Comparison of ENCODE assay signal across 9 cellular contexts in the genomic region with DNA sequence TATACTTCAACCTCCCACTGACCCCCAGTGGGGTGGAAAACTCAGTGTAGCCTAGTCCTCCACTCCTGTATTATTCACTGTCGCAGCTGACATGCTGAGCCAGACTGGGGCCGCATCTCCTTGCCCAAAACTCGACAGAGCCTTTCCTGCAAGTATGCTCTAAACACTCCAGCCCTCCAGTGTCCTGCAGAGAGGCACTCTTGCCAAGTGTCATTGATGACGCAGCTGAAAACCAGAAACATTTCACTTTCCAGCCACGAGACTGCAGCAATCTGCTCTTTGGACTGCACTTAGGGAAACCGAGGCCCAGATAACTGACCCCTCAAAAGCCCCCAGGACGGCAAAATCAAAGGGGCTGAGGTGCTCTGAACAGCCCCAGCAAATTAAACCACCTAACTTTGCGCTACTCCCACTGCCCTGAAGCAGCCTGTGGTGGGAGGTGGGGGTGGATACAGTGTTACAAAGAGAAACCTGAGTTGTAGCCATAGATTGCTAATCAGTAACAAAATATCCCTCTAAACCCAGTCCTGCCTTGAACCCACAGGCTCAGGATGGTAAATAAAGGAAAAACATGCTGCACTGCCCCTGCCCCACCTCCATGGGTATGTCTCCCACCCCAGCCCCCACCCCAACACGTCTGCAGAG. TPM values are rescaled to one million over a fixed set of nuclear protein-coding genes. Genes with fewer than 3 reads are reported as not detected.
DNase-seq lines count a peak whose midpoint lies in the region; ATAC-seq and TF ChIP-seq lines count a peak whose summit lies in the region.
"Had no signal": no experiment of that assay in that cellular context is flagged by ENCODE, and none has a peak within 500 bp of the region (broad histone marks: within the 10 kb centered on the region; RNA-seq: fewer than 3 reads in every experiment).

No MANE protein-coding gene starts in this region.

- 0 out of 2 replicates have a peak, but pooled peaks cover 5% of the 10 kb centered on the region for H3F3A ChIP-seq in MM.1S (ENCODE audit: insufficient read depth, low read length)

- H3K4me3 ChIP-seq in NT2/D1 (ENCODE audit: insufficient read length, low read depth) (peak overlapping the region; percentile 91), esophagus muscularis mucosa (peak overlapping the region; percentile 70 to 85 (median 78)), ovary (peak overlapping the region; percentile 61), MM.1S (ENCODE audit: low read length) (no peak overlapping the region)

- peaks cover 37% of the 10 kb centered on the region for H3K4me1 Mint-ChIP-seq in CD4-positive, alpha-beta T cell (ENCODE audit: low read depth)

- peak overlapping the region; percentile 85 for H3K4me3 Mint-ChIP-seq in CD4-positive, alpha-beta T cell

- H3K4me1 ChIP-seq in NT2/D1 (ENCODE audit: insufficient read depth, insufficient read length) (peaks cover 13% of the 10 kb centered on the region), esophagus muscularis mucosa (peaks cover 70 to 92% (median 85%) of the 10 kb centered on the region in 4 donors), ovary (ENCODE audit: insufficient read depth) (peaks cover 31% of the 10 kb centered on the region), MM.1S (ENCODE audit: low read length) (no peaks in the 10 kb centered on the region)

- 31% methylated on average over 9 of the region's 9 CpGs for WGBS in esophagus muscularis mucosa
- WGBS in ovary, 3 donors: 40 to 57% (median 49%) methylated on average over 9 of the region's 9 CpGs

- H3K9ac ChIP-seq in NT2/D1 (ENCODE audit: insufficient read length, low read depth): peak overlapping the region; percentile 92
- H3K9ac ChIP-seq in MM.1S (ENCODE audit: low read length): no peak overlapping the region

- TF ChIP-seq POLR2A in esophagus muscularis mucosa (IDR thresholded peaks at IDR 0.05; ENCODE audit: low read depth) (no peak), ovary (IDR thresholded peaks at IDR 0.05) (no peak)

- H3K9me3 ChIP-seq in CD4-positive, alpha-beta T cell (ENCODE audit: control insufficient read depth, low read length): no peaks in the 10 kb centered on the region
- no peaks in the 10 kb centered on the region for H3K9me3 ChIP-seq in NT2/D1 (ENCODE audit: insufficient read depth, low read length)
- no peaks in the 10 kb centered on the region for H3K9me3 ChIP-seq in esophagus muscularis mucosa
- H3K9me3 ChIP-seq in ovary: no peaks in the 10 kb centered on the region
- H3K9me3 ChIP-seq in MM.1S (replicated peaks; ENCODE audit: insufficient read depth, low read length): no peaks in the 10 kb centered on the region

- intact Hi-C loops in CD4-positive, alpha-beta T cell (cut with DNase I, micrococcal nuclease): loop anchor here (5.0 to 10.0 kb wide), 2 partner anchors 119 to 773 kb away; a partner anchor contains a TSS
- intact Hi-C loops in esophagus muscularis mucosa (cut with DNase I) (loop anchor here (5.0 kb wide), 1 partner anchor 34 kb away; no protein-coding TSS in a partner anchor), ovary (cut with DNase I) (loop anchor here in 1 of 4 donors (5.0 kb wide), 1 partner anchor 34 kb away; no protein-coding TSS in a partner anchor)

- H3K79me2 ChIP-seq in MM.1S (ENCODE audit: low read length): peaks cover 22% of the 10 kb centered on the region; the same call in 1 of the 2 replicates

- no peaks in the 10 kb centered on the region for H3K9me2 ChIP-seq in MM.1S (replicated peaks; ENCODE audit: insufficient read depth, low read length)

- no peaks in the 10 kb centered on the region for H3K27me3 Mint-ChIP-seq in CD4-positive, alpha-beta T cell

- H3K27me3 ChIP-seq in CD4-positive, alpha-beta T cell (ENCODE audit: control insufficient read depth, insufficient read depth, low read length): no peaks in the 10 kb centered on the region
- H3K27me3 ChIP-seq in NT2/D1 (ENCODE audit: insufficient read depth, insufficient read length) (peaks cover 12% of the 10 kb centered on the region), esophagus muscularis mucosa (no peaks in the 10 kb centered on the region), ovary (no peaks in the 10 kb centered on the region), MM.1S (replicated peaks; ENCODE audit: insufficient read depth, low read length) (no peaks in the 10 kb centered on the region)

- ATAC-seq in CD4-positive, alpha-beta T cell (ENCODE audit: poor library complexity): no peak
- ATAC-seq in GM21367 (IDR thresholded peaks at IDR 0.05; ENCODE audit: unreplicated experiment): no peak

- peaks cover 15% of the 10 kb centered on the region for H3K36me3 ChIP-seq in NT2/D1 (ENCODE audit: insufficient read depth, insufficient read length, low read length)
- no peaks in the 10 kb centered on the region for H3K36me3 ChIP-seq in esophagus muscularis mucosa
- no peaks in the 10 kb centered on the region for H3K36me3 ChIP-seq in ovary
- no peaks in the 10 kb centered on the region for H3K36me3 ChIP-seq in MM.1S (replicated peaks; ENCODE audit: insufficient read depth, low read length)

- H2AFZ ChIP-seq in MM.1S (ENCODE audit: low read length): no peak overlapping the region

- TF ChIP-seq CTCF in CD4-positive, alpha-beta T cell (IDR thresholded peaks at IDR 0.05): no peak
- TF ChIP-seq CTCF in esophagus muscularis mucosa (IDR thresholded peaks at IDR 0.05): no peak
- no peak for TF ChIP-seq CTCF in ovary (IDR thresholded peaks at IDR 0.05)
- no peak for TF ChIP-seq CTCF in MM.1S (IDR thresholded peaks at IDR 0.05; ENCODE audit: low read length)

- no peak overlapping the region for H3K27ac ChIP-seq in CD4-positive, alpha-beta T cell (ENCODE audit: low read depth, low read length)
- H3K27ac ChIP-seq in esophagus muscularis mucosa (replicated peaks in 1 of 4) (peak overlapping the region; percentile 81 to 93 (median 88)), ovary (no peak overlapping the region), MM.1S (ENCODE audit: low read length) (no peak overlapping the region)

- H3K9me3 Mint-ChIP-seq in CD4-positive, alpha-beta T cell: no peaks in the 10 kb centered on the region

- no peak overlapping the region for H3K4me2 ChIP-seq in MM.1S (ENCODE audit: low read depth, low read length)

- TF ChIP-seq EP300 in esophagus muscularis mucosa (IDR thresholded peaks at IDR 0.05) (no peak), ovary (IDR thresholded peaks at IDR 0.05) (no peak)

- POLR2A ChIA-PET in CD4-positive, alpha-beta T cell (lab: Charles Lee): no interaction called here

- H3K36me3 Mint-ChIP-seq in CD4-positive, alpha-beta T cell (ENCODE audit: low read depth): no peaks in the 10 kb centered on the region

- H4K20me1 ChIP-seq in MM.1S (ENCODE audit: insufficient read depth, low read length): no peaks in the 10 kb centered on the region

- peak overlapping the region; percentile 69 for H3K27ac Mint-ChIP-seq in CD4-positive, alpha-beta T cell

- DNase-seq in CD4-positive, alpha-beta T cell: no peak
- DNase-seq in NT2/D1 (ENCODE audit: low read depth, low spot score) (no peak), esophagus muscularis mucosa (ENCODE audit: extremely low spot score) (no peak), ovary (no peak), D341Med (ENCODE audit: low spot score) (no peak), MM.1S (no peak)
- DNase-seq in stimulated activated CD4-positive, alpha-beta T cell treated with anti-CD3 and anti-CD28 coated beads, Interleukin-4, amount 100 ng/mL, for 1 hour: no peak

- CTCF ChIA-PET in CD4-positive, alpha-beta T cell (lab: Charles Lee): no interaction called here

RNA-seq across cellular contexts. Expression of a gene that starts 2.6 kb away (rescaled TPM):
- 1 to 10 TPM; 5.8 to 7.5 TPM for total RNA-seq in CD4-positive, alpha-beta T cell
- total RNA-seq in esophagus muscularis mucosa (10 to 100 TPM; 17.9 to 48.7 (median 30.8) TPM), ovary (10 to 100 TPM in 5 of 7 donors, 1 to 10 TPM in 2; 2.1 to 28.4 (median 13.2) TPM)
- polyA plus RNA-seq in ovary: 1 to 10 TPM; 3.2 to 6.7 TPM

RNA-seq across cellular contexts. Expression of a gene that starts 43.5 kb away (rescaled TPM):
- total RNA-seq in CD4-positive, alpha-beta T cell: not detected
- 1 to 10 TPM; 4.2 to 9.1 (median 5.9) TPM for total RNA-seq in esophagus muscularis mucosa
- 1 to 10 TPM in 6 of 7 donors, under 1 TPM in 1; 0.48 to 3.8 (median 2.4) TPM for total RNA-seq in ovary
- polyA plus RNA-seq in ovary: 1 to 10 TPM in 1 of 2 donors, under 1 TPM in 1; 0.82 to 1.2 TPM
- total RNA-seq: mononuclear cell had no signal

Comparison
In these comparisons a context has a peak if more than half of its experiments do, and no peak if none do; other contexts are left out.
1. H3K27ac ChIP-seq: peak in esophagus muscularis mucosa (4 of 4); none in CD4-positive, alpha-beta T cell (single experiment), ovary (0 of 2) and MM.1S (single experiment).